Comparison of ENCODE assay signal across 26 cellular contexts in the genomic region with DNA sequence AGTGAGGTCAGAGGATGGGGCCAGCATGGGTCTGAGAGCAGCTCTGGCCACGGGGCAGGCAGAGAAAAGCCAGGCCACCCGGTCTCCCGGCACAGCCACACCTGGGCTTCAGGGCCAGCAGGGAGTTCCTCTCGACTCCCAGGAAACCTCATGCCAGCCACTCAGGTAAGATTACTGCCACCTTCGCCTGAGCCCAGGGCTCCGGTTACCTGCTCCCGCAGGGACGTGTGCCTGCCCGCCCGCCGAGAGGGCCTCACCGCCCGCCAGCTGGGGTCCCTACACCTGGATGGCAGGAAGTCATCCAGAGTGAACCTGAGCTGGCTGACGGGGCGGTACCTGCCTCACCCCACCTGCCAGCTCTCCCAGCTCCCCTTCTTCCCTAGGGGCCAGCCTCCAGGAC. TPM values are rescaled to one million over a fixed set of nuclear protein-coding genes. Genes with fewer than 3 reads are reported as not detected.
DNase-seq lines count a peak whose midpoint lies in the region; ATAC-seq, FAIRE-seq and TF ChIP-seq lines count a peak whose summit lies in the region.
"Had no signal": no experiment of that assay in that cellular context is flagged by ENCODE, and none has a peak within 500 bp of the region (broad histone marks: within the 10 kb centered on the region; RNA-seq: fewer than 3 reads in every experiment).

No MANE protein-coding gene starts in this region.

- H3K36me3 ChIP-seq in prostate gland (no peaks in the 10 kb centered on the region), kidney (ENCODE audit: control insufficient read depth in 1 of 2, insufficient read depth in 2 of 2, low read length in 2 of 2) (no peaks in the 10 kb centered on the region)
- H3K36me3 ChIP-seq: gastrocnemius medialis, right atrium auricular region had no signal

- no peak for FAIRE-seq in kidney (lab: Jason Lieb, UNC)
- FAIRE-seq: G401.6, GM19239, TTC549 had no signal

- H3K27me3 ChIP-seq in prostate gland (replicated peaks; ENCODE audit: insufficient read depth): no peaks in the 10 kb centered on the region
- H3K27me3 ChIP-seq: gastrocnemius medialis, right atrium auricular region had no signal

- no peak overlapping the region for H3K9ac ChIP-seq in kidney (ENCODE audit: low read length in 2 of 2)

- H3K27ac ChIP-seq in prostate gland (no peak overlapping the region), kidney (ENCODE audit: low read depth in 2 of 2, low read length in 2 of 2) (no peak overlapping the region)
- H3K27ac ChIP-seq: right atrium auricular region had no signal

- ATAC-seq in GM18511 (IDR thresholded peaks at IDR 0.05; ENCODE audit: unreplicated experiment): no peak
- ATAC-seq: activated CD8-positive, alpha-beta memory T cell treated with anti-CD3 and anti-CD28 coated beads, Interleukin-2, amount 10 ng/mL, durations not matched to agents 7 days and 5 days; esophagus mucosa; gastrocnemius medialis; GM23338; T-cell had no signal

- H3K9me3 ChIP-seq in prostate gland: no peaks in the 10 kb centered on the region
- H3K9me3 ChIP-seq in kidney (ENCODE audit: control insufficient read depth in 1 of 2, low read length in 2 of 2): no peaks in the 10 kb centered on the region
- H3K9me3 ChIP-seq: gastrocnemius medialis, right atrium auricular region had no signal

- intact Hi-C loops in prostate gland (cut with DNase I): no loop called here
- intact Hi-C loops in kidney (cut with DNase I): no loop called here

- H3K4me1 ChIP-seq in prostate gland (replicated peaks): no peaks in the 10 kb centered on the region
- H3K4me1 ChIP-seq in kidney (ENCODE audit: control insufficient read depth in 1 of 2, insufficient read depth in 1 of 2, low read depth in 1 of 2, low read length in 2 of 2): no peaks in the 10 kb centered on the region

- H3K4me3 ChIP-seq in prostate gland: no peak overlapping the region
- no peak overlapping the region for H3K4me3 ChIP-seq in kidney (ENCODE audit: low read length in 2 of 2)
- H3K4me3 ChIP-seq: gastrocnemius medialis, GM23338, right atrium auricular region had no signal

- peak; percentile 16 for DNase-seq in NCI-H1092 treated with DMSO at 0.1 percent for 48 hours (lab: John Stamatoyannopoulos, UW)
- no peak for DNase-seq in NCI-H1092 (lab: John Stamatoyannopoulos, UW)
- DNase-seq in NCI-H2029 treated with DMSO at 0.1 percent for 48 hours (lab: John Stamatoyannopoulos, UW): peak; percentile 28
- DNase-seq in NCI-H510A treated with DMSO at 0.1 percent for 48 hours (lab: John Stamatoyannopoulos, UW): peak; percentile 97
- peak; percentile 33 for DNase-seq in prostate gland (ENCODE audit: low spot score)
- no peak for DNase-seq in kidney
- no peak for DNase-seq in GOT3 (lab: John Stamatoyannopoulos, UW)
- DNase-seq: activated CD4-positive, alpha-beta T cell treated with anti-CD3 and anti-CD28 coated beads for 48 hours; activated CD8-positive, alpha-beta memory T cell treated with anti-CD3 and anti-CD28 coated beads, Interleukin-2, amount 10 ng/mL, durations not matched to agents 7 days and 5 days; activated naive CD8-positive, alpha-beta T cell treated with anti-CD3 and anti-CD28 coated beads for 36 hours; effector CD4-positive, alpha-beta T cell; gastrocnemius medialis; hypothalamus; mammary epithelial cell; NCI-H524; nucleus accumbens; OCI-M1; stimulated activated CD4-positive, alpha-beta T cell treated with anti-CD3 and anti-CD28 coated beads, Interleukin-12 subunit alpha, Interleukin-12 subunit beta, amount 100 ng/mL, for 4 hours; T-cell had no signal

- 66% methylated on average over 15 of the region's 15 CpGs for WGBS in prostate gland

- no peak for TF ChIP-seq POLR2A in prostate gland (IDR thresholded peaks at IDR 0.05)

- no peak for TF ChIP-seq CTCF in prostate gland (IDR thresholded peaks at IDR 0.05)
- no peak for TF ChIP-seq CTCF in kidney (IDR thresholded peaks at IDR 0.05; ENCODE audit: borderline replicate concordance, extremely low read depth, insufficient read depth)

RNA-seq across cellular contexts. Expression of a gene that starts 7.3 kb away (rescaled TPM):
- total RNA-seq in prostate gland (10 to 100 TPM; 26.8 to 30.5 TPM), kidney (26.1 TPM)
- 6.3 TPM for polyA plus RNA-seq in kidney (ENCODE audit: insufficient read depth, low read depth, low replicate concordance)

RNA-seq across cellular contexts. Expression of a gene that starts 19.8 kb away (rescaled TPM):
- total RNA-seq in prostate gland: 10 to 100 TPM; 32.9 to 36.5 TPM
- 48.6 TPM for total RNA-seq in kidney
- polyA plus RNA-seq in kidney (ENCODE audit: insufficient read depth, low read depth, low replicate concordance): 59.1 TPM

Comparison
In these comparisons a context has a peak if more than half of its experiments do, and no peak if none do; other contexts are left out.
1. DNase-seq: peak in NCI-H1092 treated with DMSO at 0.1 percent for 48 hours (single experiment), NCI-H2029 treated with DMSO at 0.1 percent for 48 hours (single experiment), NCI-H510A treated with DMSO at 0.1 percent for 48 hours (single experiment) and prostate gland (single experiment); none in NCI-H1092 (single experiment), kidney (single experiment) and GOT3 (single experiment).